In genomic region chr6:20235041-20235440, GRCh38 we compare ENCODE assay signal across 27 cellular contexts.
"Had no signal": no experiment of that assay in that cellular context is flagged by ENCODE, and none has a peak within 500 bp of the region (broad histone marks: within the 10 kb centered on the region; RNA-seq: fewer than 3 reads in every experiment).

No MANE protein-coding gene starts in this region.

- FAIRE-seq: colon, endometrium, endothelial cell of umbilical vein, frontal cortex had no signal

- DNase-seq: colonic mucosa; cortex of kidney; dermis blood vessel endothelial cell; dorsolateral prefrontal cortex; effector CD4-positive, alpha-beta T cell; effector memory CD4-positive, alpha-beta T cell; effector memory CD8-positive, alpha-beta T cell; endodermal cell; esophagus squamous epithelium; foreskin fibroblast; foreskin keratinocyte; foreskin melanocyte; gastrocnemius medialis; glutamatergic neuron; head of caudate nucleus; heart left ventricle; heart right ventricle had no signal

- H3K4me3 ChIP-seq: colonic mucosa, coronary artery, dorsolateral prefrontal cortex, esophagus muscularis mucosa, esophagus squamous epithelium, gastrocnemius medialis, gastroesophageal sphincter, heart left ventricle, heart right ventricle had no signal

- H3K9me3 Mint-ChIP-seq: dendritic cell treated with granulocyte-macrophage colony-stimulating factor and Interleukin-4, amounts not matched to agents 40 ng/mL and 50 ng/mL, for 4 days; effector memory CD8-positive, alpha-beta T cell had no signal

- H3K27ac ChIP-seq: colonic mucosa, coronary artery, dorsolateral prefrontal cortex, epithelial cell of prostate, esophagus muscularis mucosa, esophagus squamous epithelium, foreskin keratinocyte, gastrocnemius medialis, gastroesophageal sphincter, heart left ventricle, heart right ventricle had no signal

- H3K36me3 ChIP-seq: colonic mucosa, esophagus muscularis mucosa, esophagus squamous epithelium, gastrocnemius medialis, gastroesophageal sphincter, heart left ventricle, heart right ventricle had no signal

- H3K27me3 Mint-ChIP-seq: dendritic cell treated with granulocyte-macrophage colony-stimulating factor and Interleukin-4, amounts not matched to agents 40 ng/mL and 50 ng/mL, for 4 days; effector memory CD8-positive, alpha-beta T cell had no signal

- H3K27me3 ChIP-seq: colonic mucosa, esophagus muscularis mucosa, esophagus squamous epithelium, foreskin keratinocyte, gastrocnemius medialis, gastroesophageal sphincter, heart left ventricle, heart right ventricle had no signal

- H3K27ac Mint-ChIP-seq: dendritic cell treated with granulocyte-macrophage colony-stimulating factor and Interleukin-4, amounts not matched to agents 40 ng/mL and 50 ng/mL, for 4 days; endodermal cell had no signal

- H3K4me1 ChIP-seq: colonic mucosa, esophagus muscularis mucosa, gastrocnemius medialis, gastroesophageal sphincter, heart left ventricle, heart right ventricle had no signal

- H3K9me3 ChIP-seq: colonic mucosa, esophagus muscularis mucosa, esophagus squamous epithelium, gastrocnemius medialis, gastroesophageal sphincter, heart left ventricle, heart right ventricle had no signal

- ATAC-seq: effector memory CD8-positive, alpha-beta T cell; esophagus mucosa; foreskin keratinocyte; gastrocnemius medialis; gastroesophageal sphincter; heart left ventricle; heart right ventricle had no signal

- H3K4me3 Mint-ChIP-seq: dendritic cell treated with granulocyte-macrophage colony-stimulating factor and Interleukin-4, amounts not matched to agents 40 ng/mL and 50 ng/mL, for 4 days; effector memory CD8-positive, alpha-beta T cell; endodermal cell had no signal
